8 cellular contexts compared by ENCODE assay signal in genomic region chr2:235551965-235552364, GRCh38. TPM values are rescaled to one million over a fixed set of nuclear protein-coding genes. Genes with fewer than 3 reads are reported as not detected.
DNase-seq lines count a peak whose midpoint lies in the region; ATAC-seq and TF ChIP-seq lines count a peak whose summit lies in the region.

No MANE protein-coding gene starts in this region.

- peak; percentile 97 for ATAC-seq in left lobe of liver
- no peak for ATAC-seq in GM18519 (IDR thresholded peaks at IDR 0.05; ENCODE audit: low FRiP score, unreplicated experiment)
- ATAC-seq in GM21717 (IDR thresholded peaks at IDR 0.05; ENCODE audit: unreplicated experiment) = no peak

- TF ChIP-seq CTCF in cardiac fibroblast (IDR thresholded peaks at IDR 0.05; ENCODE audit: low read depth, low read length) = peak; percentile 55

- peak; percentile 5 for DNase-seq in NCI-H2171 treated with DMSO at 0.1 percent for 48 hours (lab: John Stamatoyannopoulos, UW)
- DNase-seq in NCI-H2171 (lab: John Stamatoyannopoulos, UW) = no peak
- peak; percentile 15 for DNase-seq in NCI-H2227 treated with DMSO at 0.1 percent for 48 hours (lab: John Stamatoyannopoulos, UW)
- peak; percentile 56 to 60 for DNase-seq in cardiac fibroblast (ENCODE audit: low read depth in 2 of 2)
- peak; percentile 73 for DNase-seq in left lobe of liver (ENCODE audit: low spot score)
- no peak for DNase-seq in Kasumi-1 (lab: John Stamatoyannopoulos, UW)

- H3K4me3 ChIP-seq in cardiac fibroblast (replicated peaks in 1 of 2; ENCODE audit: low read depth in 2 of 2, low read length in 2 of 2) = no peak overlapping the region

RNA-seq across cellular contexts. Expression of gene AGAP1, which starts 58.1 kb away (rescaled TPM):
- total RNA-seq in left lobe of liver = 10.5 TPM

Comparison
In these comparisons a context has a peak if more than half of its experiments do, and no peak if none do; other contexts are left out.
1. DNase-seq: peak in NCI-H2171 treated with DMSO at 0.1 percent for 48 hours (single experiment), NCI-H2227 treated with DMSO at 0.1 percent for 48 hours (single experiment), cardiac fibroblast (2 of 2) and left lobe of liver (single experiment); none in NCI-H2171 (single experiment) and Kasumi-1 (0 of 2).